Comparison of ENCODE assay signal across 25 cellular contexts in genomic region chr10:96687317-96688012, GRCh38. TPM values are rescaled to one million over a fixed set of nuclear protein-coding genes. Genes with fewer than 3 reads are reported as not detected.
A peak's percentile ranks its signal among the peaks of the same experiment; 100 is the strongest.
DNase-seq lines count a peak whose midpoint lies in the region; ATAC-seq lines count a peak whose summit lies in the region.
"Had no signal": no experiment of that assay in that cellular context is flagged by ENCODE, and none has a peak within 500 bp of the region (broad histone marks: within the 10 kb centered on the region; RNA-seq: fewer than 3 reads in every experiment).

No MANE protein-coding gene starts in this region.

- peaks cover 7% of the 10 kb centered on the region for H3K36me3 Mint-ChIP-seq in effector memory CD8-positive, alpha-beta T cell (ENCODE audit: insufficient read depth)
- H3K36me3 Mint-ChIP-seq in stimulated activated effector memory CD8-positive, alpha-beta T cell treated with anti-CD3 and anti-CD28 coated beads, Interleukin-12 subunit alpha, Interleukin-12 subunit beta, amount 100 ng/mL, for 72 hours: peaks cover 16% of the 10 kb centered on the region
- H3K36me3 Mint-ChIP-seq: activated naive CD4-positive, alpha-beta T cell treated with anti-CD3 and anti-CD28 coated beads, Interleukin-2, amount 50 U/mL, for 72 hours; mesothelial cell of epicardium; neural progenitor cell had no signal

- H3K4me3 Mint-ChIP-seq in effector memory CD8-positive, alpha-beta T cell: no peak overlapping the region
- no peak overlapping the region for H3K4me3 Mint-ChIP-seq in stimulated activated effector memory CD8-positive, alpha-beta T cell treated with anti-CD3 and anti-CD28 coated beads, Interleukin-12 subunit alpha, Interleukin-12 subunit beta, amount 100 ng/mL, for 72 hours
- H3K4me3 Mint-ChIP-seq: mesothelial cell of epicardium, neural progenitor cell had no signal

- ATAC-seq in effector memory CD8-positive, alpha-beta T cell (replicated peaks): peak; percentile 16
- no peak for ATAC-seq in stimulated activated effector memory CD8-positive, alpha-beta T cell treated with anti-CD3 and anti-CD28 coated beads, Interleukin-12 subunit alpha, Interleukin-12 subunit beta, amount 100 ng/mL, for 72 hours
- no peak for ATAC-seq in HG03108 (IDR thresholded peaks at IDR 0.05; ENCODE audit: unreplicated experiment)
- no peak for ATAC-seq in GM19023 (IDR thresholded peaks at IDR 0.05; ENCODE audit: unreplicated experiment)
- ATAC-seq in HG03196 (IDR thresholded peaks at IDR 0.05; ENCODE audit: unreplicated experiment): no peak
- ATAC-seq: activated CD4-positive, CD25-positive, alpha-beta regulatory T cell treated with anti-CD3 and anti-CD28 coated beads, Interleukin-2, amount 50 U/mL, for 24 hours; activated naive CD4-positive, alpha-beta T cell treated with anti-CD3 and anti-CD28 coated beads, Interleukin-2, amount 50 U/mL, for 72 hours; gastroesophageal sphincter; SK-N-SH treated with all-trans-retinoic acid at 6 μM for 48 hours; stimulated activated naive CD8-positive, alpha-beta T cell treated with anti-CD3 and anti-CD28 coated beads, Interleukin-15, Interleukin-2, amounts not matched to agents 100 U/mL and 50 U/mL, for 24 hours had no signal

- H3K9me3 Mint-ChIP-seq in effector memory CD8-positive, alpha-beta T cell: no peaks in the 10 kb centered on the region
- H3K9me3 Mint-ChIP-seq in stimulated activated effector memory CD8-positive, alpha-beta T cell treated with anti-CD3 and anti-CD28 coated beads, Interleukin-12 subunit alpha, Interleukin-12 subunit beta, amount 100 ng/mL, for 72 hours: peaks cover 4% of the 10 kb centered on the region
- H3K9me3 Mint-ChIP-seq: activated naive CD4-positive, alpha-beta T cell treated with anti-CD3 and anti-CD28 coated beads, Interleukin-2, amount 50 U/mL, for 72 hours; mesothelial cell of epicardium; neural progenitor cell had no signal

- DNase-seq in CMK (ENCODE audit: low read depth): peak; percentile 36
- peak; percentile 11 for DNase-seq in HT-29 (ENCODE audit: low spot score)
- DNase-seq in effector memory CD8-positive, alpha-beta T cell: no peak
- no peak for DNase-seq in stimulated activated effector memory CD8-positive, alpha-beta T cell treated with anti-CD3 and anti-CD28 coated beads, Interleukin-12 subunit alpha, Interleukin-12 subunit beta, amount 100 ng/mL, for 72 hours (ENCODE audit: low spot score in 2 of 2)
- DNase-seq: activated CD8-positive, alpha-beta memory T cell treated with anti-CD3 and anti-CD28 coated beads for 24 hours; effector memory CD4-positive, alpha-beta T cell; EL; kidney glomerular epithelial cell; NCI-H1417 treated with DMSO at 0.1 percent for 48 hours; NCI-H510A; NK-92 treated with Interleukin-12 subunit alpha and Interleukin-12 subunit beta, amount 100 ng/mL, for 24 hours; stimulated activated CD4-positive, alpha-beta T cell treated with anti-CD3 and anti-CD28 coated beads, Interleukin-1b, Interleukin-23, amount 100 ng/mL, for 48 hours; stimulated activated naive CD8-positive, alpha-beta T cell treated with anti-CD3 and anti-CD28 coated beads, Interleukin-15, Interleukin-2, amounts not matched to agents 100 U/mL and 50 U/mL, for 24 hours; tibial artery had no signal

- H3K27ac Mint-ChIP-seq in effector memory CD8-positive, alpha-beta T cell: peak overlapping the region; percentile 6 to 26
- H3K27ac Mint-ChIP-seq in stimulated activated effector memory CD8-positive, alpha-beta T cell treated with anti-CD3 and anti-CD28 coated beads, Interleukin-12 subunit alpha, Interleukin-12 subunit beta, amount 100 ng/mL, for 72 hours: peak overlapping the region; percentile 38
- H3K27ac Mint-ChIP-seq: mesothelial cell of epicardium, neural progenitor cell, progenitor cell of endocrine pancreas had no signal

- no peaks in the 10 kb centered on the region for H3K27me3 Mint-ChIP-seq in effector memory CD8-positive, alpha-beta T cell
- H3K27me3 Mint-ChIP-seq: progenitor cell of endocrine pancreas had no signal

- peaks cover 39 to 50% of the 10 kb centered on the region in 2 donors for H3K4me1 Mint-ChIP-seq in effector memory CD8-positive, alpha-beta T cell (ENCODE audit: low read depth in 2 of 2)
- peaks cover 75% of the 10 kb centered on the region for H3K4me1 Mint-ChIP-seq in stimulated activated effector memory CD8-positive, alpha-beta T cell treated with anti-CD3 and anti-CD28 coated beads, Interleukin-12 subunit alpha, Interleukin-12 subunit beta, amount 100 ng/mL, for 72 hours
- H3K4me1 Mint-ChIP-seq: mesothelial cell of epicardium, neural progenitor cell had no signal

RNA-seq across cellular contexts. Expression of gene PIK3AP1, which starts 32.8 kb away (rescaled TPM):
- total RNA-seq in HT-29 (2014; rRNA removed; shearing (Covaris generic)): 10.7 and 12.8 TPM in 2 replicates
- total RNA-seq: RPMI7951 had no signal

Comparison
In these comparisons a context has a peak if more than half of its experiments do, and no peak if none do; other contexts are left out.
1. DNase-seq: peak in CMK (single experiment) and HT-29 (single experiment); none in effector memory CD8-positive, alpha-beta T cell (0 of 3) and stimulated activated effector memory CD8-positive, alpha-beta T cell treated with anti-CD3 and anti-CD28 coated beads, Interleukin-12 subunit alpha, Interleukin-12 subunit beta, amount 100 ng/mL, for 72 hours (0 of 2).